9 cellular contexts compared by ENCODE assay signal in genomic region chr19:43594081-43594697, GRCh38. TPM values are rescaled to one million over a fixed set of nuclear protein-coding genes. Genes with fewer than 3 reads are reported as not detected.
DNase-seq lines count a peak whose midpoint lies in the region; FAIRE-seq and TF ChIP-seq lines count a peak whose summit lies in the region.
"Had no signal": no experiment of that assay in that cellular context is flagged by ENCODE, and none has a peak within 500 bp of the region (broad histone marks: within the 10 kb centered on the region; RNA-seq: fewer than 3 reads in every experiment).

No MANE protein-coding gene starts in this region.

- peaks cover 23 to 28% of the 10 kb centered on the region in 2 donors for H3K4me1 ChIP-seq in kidney (ENCODE audit: control insufficient read depth in 1 of 2, insufficient read depth in 1 of 2, low read depth in 1 of 2, low read length in 2 of 2)
- H3K4me1 ChIP-seq in subcutaneous abdominal adipose tissue (ENCODE audit: control insufficient read depth in 5 of 5, insufficient read depth in 5 of 5, low read length in 5 of 5) = peaks cover 8 to 48% (median 40%) of the 10 kb centered on the region in 5 donors

- intact Hi-C loops in activated T-helper 2 cell treated with anti-CD3 and anti-CD28 coated beads, Interferon-gamma antibody, Interleukin-2, Interleukin-4, amounts not matched to agents 10 μg/mL and 5 μg/mL and 100 μg/mL, durations not matched to agents 14 hours and 24 hours and 36 hours (cut with micrococcal nuclease) = loop anchor here (2.0 to 10.0 kb wide), 3 partner anchors 39 to 191 kb away; partner anchors contain the start of gene KCNN4
- intact Hi-C loops in kidney (cut with DNase I) (no loop called here), posterior cingulate gyrus (cut with DNase I) (no loop called here)

- H3K36me3 ChIP-seq in kidney (ENCODE audit: control insufficient read depth in 1 of 2, insufficient read depth in 2 of 2, low read length in 2 of 2) = peaks cover 7 to 10% of the 10 kb centered on the region in 2 donors
- peaks cover 0 to 50% (median 39%) of the 10 kb centered on the region in 5 donors for H3K36me3 ChIP-seq in subcutaneous abdominal adipose tissue (ENCODE audit: control insufficient read depth in 5 of 5, insufficient read depth in 5 of 5, low read length in 5 of 5)

- no peak overlapping the region for H3K27ac ChIP-seq in kidney (ENCODE audit: low read depth in 2 of 2, low read length in 2 of 2)
- peak overlapping the region; percentile 89 for H3K27ac ChIP-seq in subcutaneous abdominal adipose tissue (ENCODE audit: low read depth, low read length)

- H3K9me3 ChIP-seq in kidney (ENCODE audit: control insufficient read depth in 1 of 2, low read length in 2 of 2) (no peaks in the 10 kb centered on the region), subcutaneous abdominal adipose tissue (ENCODE audit: control insufficient read depth in 5 of 5, low read length in 5 of 5) (no peaks in the 10 kb centered on the region)

- peak overlapping the region; percentile 78 for H3K27ac Mint-ChIP-seq in T-helper 2 cell treated with Interferon-gamma antibody and Interleukin-4, amounts not matched to agents 5 μg/mL and 100 μg/mL, for 36 hours
- peak overlapping the region; percentile 34 for H3K27ac Mint-ChIP-seq in activated T-helper 2 cell treated with anti-CD3 and anti-CD28 coated beads, Interferon-gamma antibody, Interleukin-2, Interleukin-4, amounts not matched to agents 10 μg/mL and 5 μg/mL and 100 μg/mL, durations not matched to agents 14 hours and 24 hours and 36 hours

- H3K4me3 ChIP-seq in kidney (ENCODE audit: low read length in 2 of 2) (peak overlapping the region; percentile 25 to 86), subcutaneous abdominal adipose tissue (ENCODE audit: low read depth in 1 of 5, low read length in 5 of 5) (peak overlapping the region; percentile 11 to 82 (median 70))

- no peaks in the 10 kb centered on the region for H3K27me3 ChIP-seq in subcutaneous abdominal adipose tissue (ENCODE audit: control insufficient read depth in 5 of 5, insufficient read depth in 4 of 5, low read length in 5 of 5)

- no peaks in the 10 kb centered on the region for H3K27me3 Mint-ChIP-seq in T-helper 2 cell treated with Interferon-gamma antibody and Interleukin-4, amounts not matched to agents 5 μg/mL and 100 μg/mL, for 36 hours (ENCODE audit: low read depth)
- no peaks in the 10 kb centered on the region for H3K27me3 Mint-ChIP-seq in activated T-helper 2 cell treated with anti-CD3 and anti-CD28 coated beads, Interferon-gamma antibody, Interleukin-2, Interleukin-4, amounts not matched to agents 10 μg/mL and 5 μg/mL and 100 μg/mL, durations not matched to agents 14 hours and 24 hours and 36 hours (ENCODE audit: low read depth)

- H3K9ac ChIP-seq in kidney (ENCODE audit: low read length in 2 of 2) (peak overlapping the region in 1 of 2 donors; percentile 92), subcutaneous abdominal adipose tissue (ENCODE audit: low read length in 5 of 5) (peak overlapping the region in 4 of 5 donors; percentile 63 to 94 (median 89))

- peak overlapping the region; percentile 99 for H3K4me3 Mint-ChIP-seq in T-helper 2 cell treated with Interferon-gamma antibody and Interleukin-4, amounts not matched to agents 5 μg/mL and 100 μg/mL, for 36 hours
- peak overlapping the region; percentile 91 for H3K4me3 Mint-ChIP-seq in activated T-helper 2 cell treated with anti-CD3 and anti-CD28 coated beads, Interferon-gamma antibody, Interleukin-2, Interleukin-4, amounts not matched to agents 10 μg/mL and 5 μg/mL and 100 μg/mL, durations not matched to agents 14 hours and 24 hours and 36 hours (ENCODE audit: low read depth)

- no peaks in the 10 kb centered on the region for H3K9me3 Mint-ChIP-seq in T-helper 2 cell treated with Interferon-gamma antibody and Interleukin-4, amounts not matched to agents 5 μg/mL and 100 μg/mL, for 36 hours
- no peaks in the 10 kb centered on the region for H3K9me3 Mint-ChIP-seq in activated T-helper 2 cell treated with anti-CD3 and anti-CD28 coated beads, Interferon-gamma antibody, Interleukin-2, Interleukin-4, amounts not matched to agents 10 μg/mL and 5 μg/mL and 100 μg/mL, durations not matched to agents 14 hours and 24 hours and 36 hours

- H3K4me1 Mint-ChIP-seq in T-helper 2 cell treated with Interferon-gamma antibody and Interleukin-4, amounts not matched to agents 5 μg/mL and 100 μg/mL, for 36 hours (ENCODE audit: low read depth) = peaks cover 30% of the 10 kb centered on the region
- peaks cover 28% of the 10 kb centered on the region for H3K4me1 Mint-ChIP-seq in activated T-helper 2 cell treated with anti-CD3 and anti-CD28 coated beads, Interferon-gamma antibody, Interleukin-2, Interleukin-4, amounts not matched to agents 10 μg/mL and 5 μg/mL and 100 μg/mL, durations not matched to agents 14 hours and 24 hours and 36 hours (ENCODE audit: low read depth)

- no peak for DNase-seq in T-helper 2 cell treated with Interferon-gamma antibody and Interleukin-4, amounts not matched to agents 5 μg/mL and 100 μg/mL, for 36 hours (ENCODE audit: low spot score)
- DNase-seq in T-helper 2 cell = no peak
- DNase-seq in activated T-helper 2 cell treated with anti-CD3 and anti-CD28 coated beads, Interferon-gamma antibody, Interleukin-2, Interleukin-4, amounts not matched to agents 10 μg/mL and 5 μg/mL and 100 μg/mL, durations not matched to agents 14 hours and 24 hours and 36 hours (ENCODE audit: low spot score) = no peak
- DNase-seq in kidney = no peak
- no peak for DNase-seq in posterior cingulate gyrus
- no peak for DNase-seq in DMS79 treated with DMSO at 0.1 percent for 48 hours (lab: John Stamatoyannopoulos, UW)
- no peak for DNase-seq in COLO829 (ENCODE audit: low spot score)

- TF ChIP-seq CTCF in kidney (IDR thresholded peaks at IDR 0.05; ENCODE audit: borderline replicate concordance, extremely low read depth, insufficient read depth) = no peak

- peaks cover 19% of the 10 kb centered on the region for H3K36me3 Mint-ChIP-seq in T-helper 2 cell treated with Interferon-gamma antibody and Interleukin-4, amounts not matched to agents 5 μg/mL and 100 μg/mL, for 36 hours (ENCODE audit: low read depth)
- peaks cover 41% of the 10 kb centered on the region for H3K36me3 Mint-ChIP-seq in activated T-helper 2 cell treated with anti-CD3 and anti-CD28 coated beads, Interferon-gamma antibody, Interleukin-2, Interleukin-4, amounts not matched to agents 10 μg/mL and 5 μg/mL and 100 μg/mL, durations not matched to agents 14 hours and 24 hours and 36 hours (ENCODE audit: low read depth)

- FAIRE-seq in kidney (lab: Jason Lieb, UNC) = no peak
- FAIRE-seq: A204.1 had no signal

RNA-seq across cellular contexts. Expression of gene IRGQ, which starts 1.7 kb away (rescaled TPM):
- 27.8 and 32.7 TPM in 2 replicates for total RNA-seq in activated T-helper 2 cell treated with anti-CD3 and anti-CD28 coated beads, Interferon-gamma antibody, Interleukin-2, Interleukin-4, amounts not matched to agents 10 μg/mL and 5 μg/mL and 100 μg/mL, durations not matched to agents 14 hours and 24 hours and 36 hours
- 24.2 TPM for total RNA-seq in kidney
- 9.5 TPM for polyA plus RNA-seq in kidney (ENCODE audit: insufficient read depth, low read depth, low replicate concordance)

RNA-seq across cellular contexts. Expression of gene ZNF576, which starts 2.2 kb away (rescaled TPM):
- 14.5 and 14.8 TPM in 2 replicates for total RNA-seq in activated T-helper 2 cell treated with anti-CD3 and anti-CD28 coated beads, Interferon-gamma antibody, Interleukin-2, Interleukin-4, amounts not matched to agents 10 μg/mL and 5 μg/mL and 100 μg/mL, durations not matched to agents 14 hours and 24 hours and 36 hours
- total RNA-seq in kidney = 15.3 TPM
- 25.6 TPM for polyA plus RNA-seq in kidney (ENCODE audit: insufficient read depth, low read depth, low replicate concordance)

RNA-seq across cellular contexts. Expression of gene SRRM5, which starts 17.7 kb away (rescaled TPM):
- total RNA-seq in activated T-helper 2 cell treated with anti-CD3 and anti-CD28 coated beads, Interferon-gamma antibody, Interleukin-2, Interleukin-4, amounts not matched to agents 10 μg/mL and 5 μg/mL and 100 μg/mL, durations not matched to agents 14 hours and 24 hours and 36 hours = 0.32 and 0.46 TPM in 2 replicates
- 0.28 TPM for total RNA-seq in kidney
- 0.22 TPM for polyA plus RNA-seq in kidney (ENCODE audit: insufficient read depth, low read depth, low replicate concordance)

RNA-seq across cellular contexts. Expression of gene PINLYP, which starts 18.6 kb away (rescaled TPM):
- 9.0 and 9.1 TPM in 2 replicates for total RNA-seq in activated T-helper 2 cell treated with anti-CD3 and anti-CD28 coated beads, Interferon-gamma antibody, Interleukin-2, Interleukin-4, amounts not matched to agents 10 μg/mL and 5 μg/mL and 100 μg/mL, durations not matched to agents 14 hours and 24 hours and 36 hours
- 14.8 TPM for total RNA-seq in kidney
- polyA plus RNA-seq in kidney (ENCODE audit: insufficient read depth, low read depth, low replicate concordance) = 41.8 TPM

RNA-seq across cellular contexts. Expression of gene XRCC1, which starts 18.9 kb away (rescaled TPM):
- total RNA-seq in activated T-helper 2 cell treated with anti-CD3 and anti-CD28 coated beads, Interferon-gamma antibody, Interleukin-2, Interleukin-4, amounts not matched to agents 10 μg/mL and 5 μg/mL and 100 μg/mL, durations not matched to agents 14 hours and 24 hours and 36 hours = 27.3 and 27.5 TPM in 2 replicates
- 24.5 TPM for total RNA-seq in kidney
- 19.3 TPM for polyA plus RNA-seq in kidney (ENCODE audit: insufficient read depth, low read depth, low replicate concordance)
